In the genomic region with DNA sequence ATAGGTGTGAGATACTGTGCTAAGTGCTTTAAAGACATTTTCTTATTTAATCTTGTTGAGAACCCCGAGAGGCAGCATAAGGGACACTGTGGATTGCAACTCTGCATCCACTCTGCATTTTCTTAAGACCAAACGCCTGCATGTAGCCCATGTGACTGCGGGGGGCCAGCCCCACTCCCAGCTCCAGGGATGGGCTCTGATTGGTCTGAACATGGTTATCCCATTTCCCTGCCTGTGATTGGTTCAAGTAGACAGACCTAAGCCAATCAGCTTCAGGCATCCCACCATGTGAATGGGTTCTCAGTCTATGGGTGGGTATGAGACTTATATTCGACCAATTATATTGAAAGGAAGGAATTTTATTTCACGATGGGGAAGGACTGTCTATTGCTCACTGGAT, we compare ENCODE assay signal across 26 cellular contexts. TPM values are rescaled to one million over a fixed set of nuclear protein-coding genes. Genes with fewer than 3 reads are reported as not detected.
A peak's percentile ranks its signal among the peaks of the same experiment; 100 is the strongest.
DNase-seq lines count a peak whose midpoint lies in the region; ATAC-seq, FAIRE-seq and TF ChIP-seq lines count a peak whose summit lies in the region.
"Had no signal": no experiment of that assay in that cellular context is flagged by ENCODE, and none has a peak within 500 bp of the region (broad histone marks: within the 10 kb centered on the region; RNA-seq: fewer than 3 reads in every experiment).

No MANE protein-coding gene starts in this region.

- no peak for TF ChIP-seq RAD21 in K562 (CRISPR knock-in tag; conservative IDR thresholded peaks at IDR 0.05 in 1 of 2, IDR thresholded peaks at IDR 0.05 in 1 of 2)

- no peaks in the 10 kb centered on the region for H3K36me3 ChIP-seq in K562 (ENCODE audit: control insufficient read depth, insufficient read depth, low read length)
- H3K36me3 ChIP-seq: ascending aorta, heart left ventricle, lower lobe of right lung, spleen had no signal

- no peak overlapping the region for H3K4me2 ChIP-seq in K562 (ENCODE audit: insufficient read depth, low read length)

- no peaks in the 10 kb centered on the region for H3K27me3 ChIP-seq in K562 (ENCODE audit: control insufficient read depth in 2 of 2, insufficient read depth in 2 of 2, low read length in 2 of 2)
- H3K27me3 ChIP-seq: ascending aorta, heart left ventricle, spleen had no signal

- no peak overlapping the region for H3K4me3 ChIP-seq in K562
- H3K4me3 ChIP-seq: ascending aorta, heart left ventricle, lower lobe of right lung, spleen had no signal

- intact Hi-C loops in K562 (cut with micrococcal nuclease) = no loop called here

- no peak for TF ChIP-seq CTCF in K562 (IDR thresholded peaks at IDR 0.05 in 2 of 3, conservative IDR thresholded peaks at IDR 0.05 in 1 of 3; ENCODE audit: insufficient read depth in 2 of 3, low read depth in 1 of 3, low read length in 3 of 3)

- DNase-seq in NCI-H82 (lab: John Stamatoyannopoulos, UW) (peak; percentile 46), NCI-H82 treated with DMSO at 0.1 percent for 48 hours (lab: John Stamatoyannopoulos, UW; ENCODE audit: unreplicated experiment) (no peak), NCI-H2227 (lab: John Stamatoyannopoulos, UW; ENCODE audit: unreplicated experiment) (peak; percentile 69), K562 (ENCODE audit: extremely low read depth in 1 of 4, low spot score in 3 of 4) (peak; percentile 45 to 79 (median 70)), mesenteric fat pad (ENCODE audit: low spot score) (no peak), cerebellar nuclear complex (lab: John Stamatoyannopoulos, UW) (no peak), RPMI8226 (no peak)
- no peak for DNase-seq in stimulated activated effector memory CD8-positive, alpha-beta T cell treated with anti-CD3 and anti-CD28 coated beads, Interleukin-12 subunit alpha, Interleukin-12 subunit beta, amount 100 ng/mL, for 72 hours (ENCODE audit: low spot score in 2 of 2)
- DNase-seq: ACHN; activated B cell treated with CpG ODN at 0.5 μM for 24 hours; activated CD8-positive, alpha-beta memory T cell treated with anti-CD3 and anti-CD28 coated beads for 24 hours; activated naive CD4-positive, alpha-beta T cell treated with anti-CD3 and anti-CD28 coated beads, Interleukin-2, amount 10 ng/mL, durations not matched to agents 7 days and 5 days; activated T-cell treated with anti-CD3 and anti-CD28 coated beads, Interleukin-2, amount 50 U/mL, for 48 hours; DMS79; effector memory CD4-positive, alpha-beta T cell; heart left ventricle; lower lobe of right lung; NCI-H1694; NCI-H446 treated with DMSO at 0.1 percent for 48 hours; spleen; stimulated activated CD8-positive, alpha-beta memory T cell treated with anti-CD3 and anti-CD28 coated beads, Interleukin-4, amount 100 ng/mL, for 48 hours; substantia nigra had no signal

- H3K9me3 Mint-ChIP-seq in stimulated activated effector memory CD8-positive, alpha-beta T cell treated with anti-CD3 and anti-CD28 coated beads, Interleukin-12 subunit alpha, Interleukin-12 subunit beta, amount 100 ng/mL, for 72 hours = no peaks in the 10 kb centered on the region
- H3K9me3 Mint-ChIP-seq: activated B cell treated with CpG ODN at 0.5 μM for 24 hours; activated naive CD4-positive, alpha-beta T cell treated with anti-CD3 and anti-CD28 coated beads, Interleukin-2, amount 10 ng/mL, durations not matched to agents 7 days and 5 days; T-helper 2 cell treated with Interferon-gamma antibody and Interleukin-4, amounts not matched to agents 5 μg/mL and 100 μg/mL, for 36 hours had no signal

- CTCF ChIA-PET in K562 (lab: Yijun Ruan, JAX; ENCODE audit: low intra/inter-chr PET ratio) = no interaction called here

- H4K20me1 ChIP-seq in K562 (replicated peaks; ENCODE audit: control insufficient read depth, insufficient read depth, low read length) = no peaks in the 10 kb centered on the region

- 12% methylated on average over 5 of the region's 5 CpGs for WGBS in K562 (ENCODE audit: insufficient coverage, low coverage, missing lambda C conversion rate)

- no peak overlapping the region for H3K4me3 Mint-ChIP-seq in stimulated activated effector memory CD8-positive, alpha-beta T cell treated with anti-CD3 and anti-CD28 coated beads, Interleukin-12 subunit alpha, Interleukin-12 subunit beta, amount 100 ng/mL, for 72 hours
- H3K4me3 Mint-ChIP-seq: activated B cell treated with CpG ODN at 0.5 μM for 24 hours; activated naive CD4-positive, alpha-beta T cell treated with anti-CD3 and anti-CD28 coated beads, Interleukin-2, amount 10 ng/mL, durations not matched to agents 7 days and 5 days; T-helper 2 cell treated with Interferon-gamma antibody and Interleukin-4, amounts not matched to agents 5 μg/mL and 100 μg/mL, for 36 hours had no signal

- no peaks in the 10 kb centered on the region for H3K36me3 Mint-ChIP-seq in stimulated activated effector memory CD8-positive, alpha-beta T cell treated with anti-CD3 and anti-CD28 coated beads, Interleukin-12 subunit alpha, Interleukin-12 subunit beta, amount 100 ng/mL, for 72 hours
- H3K36me3 Mint-ChIP-seq: activated naive CD4-positive, alpha-beta T cell treated with anti-CD3 and anti-CD28 coated beads, Interleukin-2, amount 10 ng/mL, durations not matched to agents 7 days and 5 days had no signal

- H3K9me1 ChIP-seq in K562 (ENCODE audit: control insufficient read depth, insufficient read depth, low read length) = no peaks in the 10 kb centered on the region

- no peaks in the 10 kb centered on the region for H3K4me1 Mint-ChIP-seq in stimulated activated effector memory CD8-positive, alpha-beta T cell treated with anti-CD3 and anti-CD28 coated beads, Interleukin-12 subunit alpha, Interleukin-12 subunit beta, amount 100 ng/mL, for 72 hours
- H3K4me1 Mint-ChIP-seq: activated B cell treated with CpG ODN at 0.5 μM for 24 hours; activated naive CD4-positive, alpha-beta T cell treated with anti-CD3 and anti-CD28 coated beads, Interleukin-2, amount 10 ng/mL, durations not matched to agents 7 days and 5 days had no signal

- H3K9ac ChIP-seq in K562 (ENCODE audit: insufficient read depth in 1 of 2, low read depth in 2 of 2, low read length in 2 of 2) = no peak overlapping the region

- peak; percentile 82 for ATAC-seq in K562
- peak; percentile 37 for ATAC-seq in stimulated activated effector memory CD8-positive, alpha-beta T cell treated with anti-CD3 and anti-CD28 coated beads, Interleukin-12 subunit alpha, Interleukin-12 subunit beta, amount 100 ng/mL, for 72 hours
- ATAC-seq: heart left ventricle, lower lobe of right lung had no signal

- POLR2A ChIA-PET in K562 (lab: Yijun Ruan, JAX) = no interaction called here

- no peak for TF ChIP-seq EP300 in K562 (IDR thresholded peaks at IDR 0.05; ENCODE audit: low read length)

- TF ChIP-seq POLR2A in K562 (conservative IDR thresholded peaks at IDR 0.05) = no peak

- no peaks in the 10 kb centered on the region for H3K9me3 ChIP-seq in K562 (replicated peaks; ENCODE audit: control insufficient read depth, insufficient read depth, low read depth, low read length)
- H3K9me3 ChIP-seq: ascending aorta, heart left ventricle, lower lobe of right lung, spleen had no signal

- H3K4me1 ChIP-seq in K562 (replicated peaks in 1 of 2; ENCODE audit: control insufficient read depth in 2 of 2, insufficient read depth in 2 of 2, low read length in 2 of 2) = peaks cover 0 to under 1% of the 10 kb centered on the region in 2 experiments; a peak in 3 of 5 replicates
- H3K4me1 ChIP-seq: ascending aorta, heart left ventricle, lower lobe of right lung, spleen had no signal

- BruUV-seq in K562 (replicated peaks; lab: Mats Ljungman, UMichigan) = no TSS peak

- H2AFZ ChIP-seq in K562 (ENCODE audit: low read depth, low read length) = 0 out of 2 replicates have a peak overlapping the region, but pooled peaks have one; percentile 36

- in situ Hi-C loops in K562 (cut with MboI) = no loop called here

- peak; percentile 86 for FAIRE-seq in K562 (lab: Jason Lieb, UNC)
- FAIRE-seq: GM18507, urothelium cell line had no signal

- H3K27ac ChIP-seq in K562 (ENCODE audit: extremely low read depth, low read depth, low read length) = no peak overlapping the region
- H3K27ac ChIP-seq: ascending aorta, heart left ventricle, lower lobe of right lung, spleen had no signal

- H3K79me2 ChIP-seq in K562 (ENCODE audit: control insufficient read depth, insufficient read depth, low read length) = no peaks in the 10 kb centered on the region

- no peak overlapping the region for H3K27ac Mint-ChIP-seq in stimulated activated effector memory CD8-positive, alpha-beta T cell treated with anti-CD3 and anti-CD28 coated beads, Interleukin-12 subunit alpha, Interleukin-12 subunit beta, amount 100 ng/mL, for 72 hours
- H3K27ac Mint-ChIP-seq: activated B cell treated with CpG ODN at 0.5 μM for 24 hours; activated naive CD4-positive, alpha-beta T cell treated with anti-CD3 and anti-CD28 coated beads, Interleukin-2, amount 10 ng/mL, durations not matched to agents 7 days and 5 days; T-helper 2 cell treated with Interferon-gamma antibody and Interleukin-4, amounts not matched to agents 5 μg/mL and 100 μg/mL, for 36 hours had no signal

TF ChIP-seq in K562, 482 proteins besides CTCF, POLR2A, EP300 and RAD21 (continues in another document):
- TF ChIP-seq, protein P1, sequence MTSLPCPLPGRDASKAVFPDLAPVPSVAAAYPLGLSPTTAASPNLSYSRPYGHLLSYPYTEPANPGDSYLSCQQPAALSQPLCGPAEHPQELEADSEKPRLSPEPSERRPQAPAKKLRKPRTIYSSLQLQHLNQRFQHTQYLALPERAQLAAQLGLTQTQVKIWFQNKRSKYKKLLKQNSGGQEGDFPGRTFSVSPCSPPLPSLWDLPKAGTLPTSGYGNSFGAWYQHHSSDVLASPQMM (CRISPR knock-in tag; IDR thresholded peaks at IDR 0.05) = no peak
- TF ChIP-seq CCNT2 (IDR thresholded peaks at IDR 0.05; ENCODE audit: borderline replicate concordance, extremely low read depth, insufficient read length, low read depth, low read length) (no peak), ZNF644 (tag; IDR thresholded peaks at IDR 0.05; ENCODE audit: low read depth) (no peak)

RNA-seq across cellular contexts. Expression of gene USP7, which starts 33.2 kb away (rescaled TPM):
- total RNA-seq in K562 (2011; cell fraction: chromatin; rRNA removed; ENCODE audit: low replicate concordance) = 244 and 295 TPM in 2 replicates
- total RNA-seq in K562 (2011; cell fraction: nucleolus; rRNA removed) = 93.6 and 101 TPM in 2 replicates
- total RNA-seq in K562 (2011; cell fraction: nucleoplasm; rRNA removed) = 137 and 186 TPM in 2 replicates
- 57.9 and 62.9 TPM in 2 replicates for total RNA-seq in K562 (2014; rRNA removed)
- 57.2 and 70.7 TPM in 2 replicates for total RNA-seq in K562 (2014; rRNA removed; fragmentation: Illumina TruSeq; extraction: Trizol)
- 57.2 and 59.0 TPM in 2 replicates for total RNA-seq in K562 (2015; rRNA removed; fragmentation: Illumina TruSeq; extraction: Trizol)
- total RNA-seq in K562 (2021) = 122 and 145 TPM in 2 replicates
- 41.3 and 61.6 TPM in 2 replicates for polyA plus RNA-seq in K562 (2011; rRNA removed)
- 7.9 and 16.6 TPM in 2 replicates for polyA plus RNA-seq in K562 (2011; cell fraction: cytosol; rRNA removed)
- 99.3 and 104 TPM in 2 replicates for polyA plus RNA-seq in K562 (2011; cell fraction: nucleus; rRNA removed)
- 52.2 and 73.8 TPM in 2 replicates for polyA plus RNA-seq in K562 (2012)
- 99.4 and 105 TPM in 2 replicates for polyA plus RNA-seq in K562 (2014; fragmentation: Illumina TruSeq; extraction: Trizol)
- 10 to 100 TPM; 17.1 to 27.2 TPM for polyA plus RNA-seq in K562 (2014; fragmentation: Nextera tagmentation; extraction: Ambion mirVana)
- polyA plus RNA-seq in K562 (2014; rRNA removed) = 59.8 and 67.5 TPM in 2 replicates
- 81.7 and 93.4 TPM in 2 replicates for polyA minus RNA-seq in K562 (2011; rRNA and poly(A)+ RNA removed)
- polyA minus RNA-seq in K562 (2011; cell fraction: cytosol; rRNA and poly(A)+ RNA removed) = 52.1 and 68.3 TPM in 2 replicates
- 61.3 and 130 TPM in 2 replicates for polyA minus RNA-seq in K562 (2011; cell fraction: nucleus; rRNA and poly(A)+ RNA removed)
- total RNA-seq in mesenteric fat pad = 95.5 TPM

Comparison
In these comparisons a context has a peak if more than half of its experiments do, and no peak if none do; other contexts are left out.
1. DNase-seq: peak in NCI-H82 (single experiment), NCI-H2227 (single experiment) and K562 (4 of 4); none in NCI-H82 treated with DMSO at 0.1 percent for 48 hours (single experiment), stimulated activated effector memory CD8-positive, alpha-beta T cell treated with anti-CD3 and anti-CD28 coated beads, Interleukin-12 subunit alpha, Interleukin-12 subunit beta, amount 100 ng/mL, for 72 hours (0 of 2), mesenteric fat pad (single experiment), cerebellar nuclear complex (0 of 2) and RPMI8226 (single experiment).